Comparison of ENCODE assay signal across 10 cellular contexts in genomic region chr5:99169309-99169708, GRCh38.
A peak's percentile ranks its signal among the peaks of the same experiment; 100 is the strongest.
DNase-seq lines count a peak whose midpoint lies in the region; TF ChIP-seq lines count a peak whose summit lies in the region.
"Had no signal": no experiment of that assay in that cellular context is flagged by ENCODE, and none has a peak within 500 bp of the region (broad histone marks: within the 10 kb centered on the region; RNA-seq: fewer than 3 reads in every experiment).

No MANE protein-coding gene starts in this region.

- TF ChIP-seq POLR2A in ovary (IDR thresholded peaks at IDR 0.05), result no peak

- H3K27me3 ChIP-seq in neural cell (ENCODE audit: insufficient read depth, low read depth, low read length) (no peaks in the 10 kb centered on the region), ovary (no peaks in the 10 kb centered on the region)
- H3K27me3 ChIP-seq: esophagus squamous epithelium had no signal

- POLR2A ChIA-PET in activated CD4-positive, alpha-beta memory T cell treated with anti-CD3 and anti-CD28 coated beads for 36 hours (lab: Charles Lee), result no interaction called here

- H3K27ac ChIP-seq in neural cell (ENCODE audit: low read length) (no peak overlapping the region), ovary (no peak overlapping the region)
- H3K27ac ChIP-seq: esophagus squamous epithelium had no signal

- no peaks in the 10 kb centered on the region for H3K36me3 ChIP-seq in neural cell (ENCODE audit: insufficient read depth, low read length)
- no peaks in the 10 kb centered on the region for H3K36me3 ChIP-seq in ovary
- H3K36me3 ChIP-seq: esophagus squamous epithelium had no signal

- 45 to 53% (median 52%) methylated on average over 3 of the region's 3 CpGs for WGBS in ovary, 3 donors

- H3K9me3 ChIP-seq in neural cell (ENCODE audit: low read length) (no peaks in the 10 kb centered on the region), ovary (no peaks in the 10 kb centered on the region)
- H3K9me3 ChIP-seq: esophagus squamous epithelium had no signal

- H3K4me3 ChIP-seq in neural cell (ENCODE audit: low read length), result no peak overlapping the region
- H3K4me3 ChIP-seq in ovary, result no peak overlapping the region
- H3K4me3 ChIP-seq: esophagus squamous epithelium had no signal

- no peaks in the 10 kb centered on the region for H3K9me3 Mint-ChIP-seq in chondrocyte (ENCODE audit: low read depth)
- H3K9me3 Mint-ChIP-seq in activated CD4-positive, alpha-beta memory T cell treated with anti-CD3 and anti-CD28 coated beads for 36 hours, result peaks cover 4% of the 10 kb centered on the region

- H3K36me3 Mint-ChIP-seq in chondrocyte (ENCODE audit: low read depth), result no peaks in the 10 kb centered on the region
- H3K36me3 Mint-ChIP-seq in activated CD4-positive, alpha-beta memory T cell treated with anti-CD3 and anti-CD28 coated beads for 36 hours, result no peaks in the 10 kb centered on the region

- TF ChIP-seq EP300 in neural cell (conservative IDR thresholded peaks at IDR 0.05; ENCODE audit: poor library complexity, severe bottlenecking) (peak; percentile 13), ovary (IDR thresholded peaks at IDR 0.05) (no peak)

- TF ChIP-seq RAD21 in neural cell (conservative IDR thresholded peaks at IDR 0.05), result peak; percentile 70

- no peaks in the 10 kb centered on the region for H3K9me2 ChIP-seq in neural cell (ENCODE audit: insufficient read depth, low read length)

- peaks cover 17% of the 10 kb centered on the region for H3K27me3 Mint-ChIP-seq in chondrocyte (ENCODE audit: low read depth)
- H3K27me3 Mint-ChIP-seq in activated CD4-positive, alpha-beta memory T cell treated with anti-CD3 and anti-CD28 coated beads for 36 hours, result peaks cover 2% of the 10 kb centered on the region

- TF ChIP-seq CTCF in chondrocyte (IDR thresholded peaks at IDR 0.05), result peak; percentile 74
- TF ChIP-seq CTCF in neural cell (IDR thresholded peaks at IDR 0.05; ENCODE audit: poor library complexity, severe bottlenecking), result peak; percentile 61
- TF ChIP-seq CTCF in ovary (IDR thresholded peaks at IDR 0.05), result no peak

- no peaks in the 10 kb centered on the region for H3F3A ChIP-seq in neural cell (ENCODE audit: insufficient read depth, low read length, poor library complexity, severe bottlenecking)

- DNase-seq in H4 (ENCODE audit: low spot score) (peak; percentile 42), NCI-H510A treated with DMSO at 0.1 percent for 48 hours (lab: John Stamatoyannopoulos, UW) (peak; percentile 21), chondrocyte (ENCODE audit: low spot score) (no peak), LoVo (ENCODE audit: low spot score) (no peak), ovary (no peak), OCI-M2 (lab: John Stamatoyannopoulos, UW; ENCODE audit: unreplicated experiment) (no peak)
- no peak for DNase-seq in activated CD4-positive, alpha-beta memory T cell treated with anti-CD3 and anti-CD28 coated beads for 36 hours
- DNase-seq: esophagus squamous epithelium, occipital lobe had no signal

- no peaks in the 10 kb centered on the region for H3K4me1 Mint-ChIP-seq in chondrocyte (ENCODE audit: low read depth)
- H3K4me1 Mint-ChIP-seq in activated CD4-positive, alpha-beta memory T cell treated with anti-CD3 and anti-CD28 coated beads for 36 hours (ENCODE audit: low read depth), result no peaks in the 10 kb centered on the region

- no peak overlapping the region for H3K27ac Mint-ChIP-seq in chondrocyte (ENCODE audit: unreplicated experiment)
- H3K27ac Mint-ChIP-seq in activated CD4-positive, alpha-beta memory T cell treated with anti-CD3 and anti-CD28 coated beads for 36 hours, result no peak overlapping the region

- no peak overlapping the region for H2AFZ ChIP-seq in neural cell (ENCODE audit: low read depth, low read length)

- no peak overlapping the region for H3K4me2 ChIP-seq in neural cell (ENCODE audit: low read length)

- no peaks in the 10 kb centered on the region for H4K20me1 ChIP-seq in neural cell (ENCODE audit: insufficient read depth)

- intact Hi-C loops in ovary (cut with DNase I), result no loop called here
- intact Hi-C loops in activated CD4-positive, alpha-beta memory T cell treated with anti-CD3 and anti-CD28 coated beads for 36 hours (cut with micrococcal nuclease), result no loop called here

- CTCF ChIA-PET in activated CD4-positive, alpha-beta memory T cell treated with anti-CD3 and anti-CD28 coated beads for 36 hours (lab: Charles Lee), result no interaction called here

- no peak overlapping the region for H3K9ac ChIP-seq in neural cell (ENCODE audit: low read length)

- H3K4me3 Mint-ChIP-seq in chondrocyte (ENCODE audit: unreplicated experiment), result no peak overlapping the region
- H3K4me3 Mint-ChIP-seq in activated CD4-positive, alpha-beta memory T cell treated with anti-CD3 and anti-CD28 coated beads for 36 hours, result no peak overlapping the region

- H3K4me1 ChIP-seq in ovary (ENCODE audit: insufficient read depth), result no peaks in the 10 kb centered on the region
- H3K4me1 ChIP-seq: esophagus squamous epithelium had no signal

- no peaks in the 10 kb centered on the region for H3K79me2 ChIP-seq in neural cell (replicated peaks; ENCODE audit: insufficient read depth, low read length)

TF ChIP-seq in neural cell, 6 proteins besides CTCF, POLR2A, EP300 and RAD21:
- TF ChIP-seq SMC3 (conservative IDR thresholded peaks at IDR 0.05; ENCODE audit: poor library complexity) (peak; percentile 60), TAF1 (IDR thresholded peaks at IDR 0.05; ENCODE audit: low read depth) (no peak), MXI1 (conservative IDR thresholded peaks at IDR 0.05; ENCODE audit: poor library complexity, severe bottlenecking) (no peak), EZH2 (IDR thresholded peaks at IDR 0.05; ENCODE audit: borderline replicate concordance, insufficient read depth, low read length, poor library complexity, severe bottlenecking) (no peak)
- TF ChIP-seq, protein P1, sequence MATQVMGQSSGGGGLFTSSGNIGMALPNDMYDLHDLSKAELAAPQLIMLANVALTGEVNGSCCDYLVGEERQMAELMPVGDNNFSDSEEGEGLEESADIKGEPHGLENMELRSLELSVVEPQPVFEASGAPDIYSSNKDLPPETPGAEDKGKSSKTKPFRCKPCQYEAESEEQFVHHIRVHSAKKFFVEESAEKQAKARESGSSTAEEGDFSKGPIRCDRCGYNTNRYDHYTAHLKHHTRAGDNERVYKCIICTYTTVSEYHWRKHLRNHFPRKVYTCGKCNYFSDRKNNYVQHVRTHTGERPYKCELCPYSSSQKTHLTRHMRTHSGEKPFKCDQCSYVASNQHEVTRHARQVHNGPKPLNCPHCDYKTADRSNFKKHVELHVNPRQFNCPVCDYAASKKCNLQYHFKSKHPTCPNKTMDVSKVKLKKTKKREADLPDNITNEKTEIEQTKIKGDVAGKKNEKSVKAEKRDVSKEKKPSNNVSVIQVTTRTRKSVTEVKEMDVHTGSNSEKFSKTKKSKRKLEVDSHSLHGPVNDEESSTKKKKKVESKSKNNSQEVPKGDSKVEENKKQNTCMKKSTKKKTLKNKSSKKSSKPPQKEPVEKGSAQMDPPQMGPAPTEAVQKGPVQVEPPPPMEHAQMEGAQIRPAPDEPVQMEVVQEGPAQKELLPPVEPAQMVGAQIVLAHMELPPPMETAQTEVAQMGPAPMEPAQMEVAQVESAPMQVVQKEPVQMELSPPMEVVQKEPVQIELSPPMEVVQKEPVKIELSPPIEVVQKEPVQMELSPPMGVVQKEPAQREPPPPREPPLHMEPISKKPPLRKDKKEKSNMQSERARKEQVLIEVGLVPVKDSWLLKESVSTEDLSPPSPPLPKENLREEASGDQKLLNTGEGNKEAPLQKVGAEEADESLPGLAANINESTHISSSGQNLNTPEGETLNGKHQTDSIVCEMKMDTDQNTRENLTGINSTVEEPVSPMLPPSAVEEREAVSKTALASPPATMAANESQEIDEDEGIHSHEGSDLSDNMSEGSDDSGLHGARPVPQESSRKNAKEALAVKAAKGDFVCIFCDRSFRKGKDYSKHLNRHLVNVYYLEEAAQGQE (IDR thresholded peaks at IDR 0.05; ENCODE audit: borderline replicate concordance), result no peak

Comparison
In these comparisons a context has a peak if more than half of its experiments do, and no peak if none do; other contexts are left out.
1. DNase-seq: peak in H4 (single experiment) and NCI-H510A treated with DMSO at 0.1 percent for 48 hours (single experiment); none in chondrocyte (single experiment), LoVo (single experiment), ovary (0 of 5), OCI-M2 (single experiment) and activated CD4-positive, alpha-beta memory T cell treated with anti-CD3 and anti-CD28 coated beads for 36 hours (single experiment).
2. CTCF ChIP-seq: peak in chondrocyte (single experiment) and neural cell (single experiment); none in ovary (0 of 3).